In the genomic region with DNA sequence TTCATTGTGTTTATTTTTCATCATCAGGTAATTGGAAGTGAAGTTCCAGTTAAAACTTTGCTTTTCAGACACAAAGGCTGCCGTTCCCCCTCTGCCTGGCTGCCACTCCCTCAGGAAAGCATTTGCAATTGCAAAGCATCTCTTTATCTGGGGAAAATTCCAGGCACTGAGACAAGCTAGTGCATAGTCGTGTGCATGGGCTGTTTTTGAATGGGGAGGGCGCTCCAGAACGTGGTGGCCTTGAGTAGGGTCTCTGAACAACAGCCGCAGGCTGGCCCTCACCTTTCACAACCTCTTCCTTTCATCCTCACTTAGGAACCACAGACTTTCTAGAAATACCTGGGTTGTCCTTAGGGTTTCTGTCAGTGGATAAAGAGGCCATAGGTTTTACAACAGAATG, we compare ENCODE assay signal across 23 cellular contexts.
"Had no signal": no experiment of that assay in that cellular context is flagged by ENCODE, and none has a peak within 500 bp of the region (broad histone marks: within the 10 kb centered on the region; RNA-seq: fewer than 3 reads in every experiment).

No MANE protein-coding gene starts in this region.

- H3K9ac ChIP-seq: SK-N-SH had no signal

- DNase-seq: IMR-90, Karpas-422, KG1, MG63, NCI-H1092, NCI-H1105 treated with DMSO at 0.1 percent for 48 hours, NCI-H1417 treated with DMSO at 0.1 percent for 48 hours, NCI-H146, NCI-H1694 treated with DMSO at 0.1 percent for 48 hours, NCI-H1930, NCI-H2081, NCI-H2107, NCI-H2227 treated with DMSO at 0.1 percent for 48 hours, NCI-H510A, NCI-H524 treated with DMSO at 0.1 percent for 48 hours, NCI-H69, NCI-H774, PC-3, SHP77, SK-N-SH had no signal

- H3K9me3 ChIP-seq: MG63, SK-N-SH had no signal

- H3K36me3 ChIP-seq: MG63 had no signal

- H3K27ac ChIP-seq: RWPE1 had no signal

- H3K4me2 ChIP-seq: SK-N-SH had no signal

- H3K4me3 ChIP-seq: MG63 had no signal

- H3K27me3 ChIP-seq: MG63 had no signal

- ATAC-seq: HepG2, Panc1, PC-3 had no signal
